In genomic region chr5:132389453-132390286, GRCh38 we compare ENCODE assay signal across 8 cellular contexts. TPM values are rescaled to one million over a fixed set of nuclear protein-coding genes. Genes with fewer than 3 reads are reported as not detected.
DNase-seq lines count a peak whose midpoint lies in the region; ATAC-seq, FAIRE-seq and TF ChIP-seq lines count a peak whose summit lies in the region.

No MANE protein-coding gene starts in this region.

- H3K4me1 ChIP-seq in thoracic aorta (ENCODE audit: control insufficient read depth in 1 of 2, low read depth in 2 of 2) = peaks cover 22 to 56% of the 10 kb centered on the region in 2 donors
- H3K4me1 ChIP-seq in GM23338 (ENCODE audit: insufficient read depth) = peaks cover 11% of the 10 kb centered on the region

- no peaks in the 10 kb centered on the region for H3K9me3 ChIP-seq in thoracic aorta

- H3K4me3 ChIP-seq in thoracic aorta (no peak overlapping the region), GM23338 (no peak overlapping the region)

- no peak for DNase-seq in activated T-cell treated with anti-CD3 and anti-CD28 coated beads, Interleukin-2, amount 50 U/mL, for 24 hours
- no peak for DNase-seq in activated T-cell treated with anti-CD3 and anti-CD28 coated beads, Interleukin-2, amount 50 U/mL, for 1 hour
- peak; percentile 29 to 40 for DNase-seq in activated CD4-positive, alpha-beta T cell treated with anti-CD3 and anti-CD28 coated beads, Interleukin-2, amount 50 U/mL, for 48 hours
- DNase-seq in iPS-NIHi7 (ENCODE audit: extremely low spot score) (peak; percentile 63), thoracic aorta (ENCODE audit: low spot score) (peak; percentile 72), NCI-H524 treated with DMSO at 0.1 percent for 48 hours (lab: John Stamatoyannopoulos, UW) (no peak), GM23338 (ENCODE audit: low spot score) (no peak), GM19239 (ENCODE audit: insufficient read length, low spot score) (no peak)

- H3K27me3 Mint-ChIP-seq in activated T-cell treated with anti-CD3 and anti-CD28 coated beads, Interleukin-2, amount 50 U/mL, for 24 hours = no peaks in the 10 kb centered on the region
- H3K27me3 Mint-ChIP-seq in GM23338 (ENCODE audit: insufficient read depth, low read depth, poor library complexity) = no peaks in the 10 kb centered on the region

- no peaks in the 10 kb centered on the region for H4K20me1 ChIP-seq in GM23338 (replicated peaks; ENCODE audit: insufficient read depth)

- peaks cover 17% of the 10 kb centered on the region for H3K36me3 ChIP-seq in thoracic aorta
- no peaks in the 10 kb centered on the region for H3K36me3 ChIP-seq in GM23338 (ENCODE audit: insufficient read depth)

- ATAC-seq in thoracic aorta (ENCODE audit: insufficient number of reproducible peaks, low FRiP score, low read depth) = peak; percentile 40
- ATAC-seq in GM23338 = no peak

- no peaks in the 10 kb centered on the region for H3K27me3 ChIP-seq in thoracic aorta (replicated peaks; ENCODE audit: insufficient read depth)
- no peaks in the 10 kb centered on the region for H3K27me3 ChIP-seq in GM23338 (ENCODE audit: insufficient read depth)

- peaks cover 28% of the 10 kb centered on the region for H3K36me3 Mint-ChIP-seq in activated T-cell treated with anti-CD3 and anti-CD28 coated beads, Interleukin-2, amount 50 U/mL, for 24 hours (ENCODE audit: low read depth)
- no peaks in the 10 kb centered on the region for H3K36me3 Mint-ChIP-seq in GM23338 (ENCODE audit: low read depth)

- H3K79me2 ChIP-seq in GM23338 (replicated peaks; ENCODE audit: insufficient read depth) = no peaks in the 10 kb centered on the region

- H3K27ac ChIP-seq in thoracic aorta (peak overlapping the region; percentile 91 to 94), GM23338 (ENCODE audit: low read depth) (no peak overlapping the region)

- H2AFZ ChIP-seq in GM23338 = no peak overlapping the region

- no peaks in the 10 kb centered on the region for H3K9me2 ChIP-seq in GM23338 (ENCODE audit: insufficient read depth)

- no peak for TF ChIP-seq CTCF in thoracic aorta (IDR thresholded peaks at IDR 0.05)
- TF ChIP-seq CTCF in GM23338 (conservative IDR thresholded peaks at IDR 0.05; ENCODE audit: low read depth in 2 of 2) = no peak

- H3K4me2 ChIP-seq in GM23338 = no peak overlapping the region

- H3K9me3 Mint-ChIP-seq in activated T-cell treated with anti-CD3 and anti-CD28 coated beads, Interleukin-2, amount 50 U/mL, for 24 hours = no peaks in the 10 kb centered on the region
- no peaks in the 10 kb centered on the region for H3K9me3 Mint-ChIP-seq in GM23338

- no peak overlapping the region for H3K4me3 Mint-ChIP-seq in activated T-cell treated with anti-CD3 and anti-CD28 coated beads, Interleukin-2, amount 50 U/mL, for 24 hours
- H3K4me3 Mint-ChIP-seq in GM23338 = no peak overlapping the region

- no peaks in the 10 kb centered on the region for H3F3A ChIP-seq in GM23338 (replicated peaks; ENCODE audit: low read depth)

- H3K4me1 Mint-ChIP-seq in activated T-cell treated with anti-CD3 and anti-CD28 coated beads, Interleukin-2, amount 50 U/mL, for 24 hours (ENCODE audit: low read depth) = peaks cover 67% of the 10 kb centered on the region
- peaks cover 16% of the 10 kb centered on the region for H3K4me1 Mint-ChIP-seq in GM23338

- peak overlapping the region; percentile 45 for H3K27ac Mint-ChIP-seq in activated T-cell treated with anti-CD3 and anti-CD28 coated beads, Interleukin-2, amount 50 U/mL, for 24 hours
- no peak overlapping the region for H3K27ac Mint-ChIP-seq in GM23338

- no peak for FAIRE-seq in GM19239 (lab: Jason Lieb, UNC)

TF ChIP-seq in GM23338, 12 proteins besides CTCF, POLR2A, EP300 and RAD21:
- TF ChIP-seq ZNF114 (CRISPR knock-in tag; IDR thresholded peaks at IDR 0.05) (no peak), CREB1 (CRISPR knock-in tag; IDR thresholded peaks at IDR 0.05; ENCODE audit: low read depth) (no peak), JUNB (IDR thresholded peaks at IDR 0.05; ENCODE audit: unreplicated experiment) (no peak), EZH2 (IDR thresholded peaks at IDR 0.05; ENCODE audit: low read depth, unreplicated experiment) (no peak)
- TF ChIP-seq, protein P1, sequence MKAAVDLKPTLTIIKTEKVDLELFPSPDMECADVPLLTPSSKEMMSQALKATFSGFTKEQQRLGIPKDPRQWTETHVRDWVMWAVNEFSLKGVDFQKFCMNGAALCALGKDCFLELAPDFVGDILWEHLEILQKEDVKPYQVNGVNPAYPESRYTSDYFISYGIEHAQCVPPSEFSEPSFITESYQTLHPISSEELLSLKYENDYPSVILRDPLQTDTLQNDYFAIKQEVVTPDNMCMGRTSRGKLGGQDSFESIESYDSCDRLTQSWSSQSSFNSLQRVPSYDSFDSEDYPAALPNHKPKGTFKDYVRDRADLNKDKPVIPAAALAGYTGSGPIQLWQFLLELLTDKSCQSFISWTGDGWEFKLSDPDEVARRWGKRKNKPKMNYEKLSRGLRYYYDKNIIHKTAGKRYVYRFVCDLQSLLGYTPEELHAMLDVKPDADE (IDR thresholded peaks at IDR 0.05) = no peak
- TF ChIP-seq, protein P2, sequence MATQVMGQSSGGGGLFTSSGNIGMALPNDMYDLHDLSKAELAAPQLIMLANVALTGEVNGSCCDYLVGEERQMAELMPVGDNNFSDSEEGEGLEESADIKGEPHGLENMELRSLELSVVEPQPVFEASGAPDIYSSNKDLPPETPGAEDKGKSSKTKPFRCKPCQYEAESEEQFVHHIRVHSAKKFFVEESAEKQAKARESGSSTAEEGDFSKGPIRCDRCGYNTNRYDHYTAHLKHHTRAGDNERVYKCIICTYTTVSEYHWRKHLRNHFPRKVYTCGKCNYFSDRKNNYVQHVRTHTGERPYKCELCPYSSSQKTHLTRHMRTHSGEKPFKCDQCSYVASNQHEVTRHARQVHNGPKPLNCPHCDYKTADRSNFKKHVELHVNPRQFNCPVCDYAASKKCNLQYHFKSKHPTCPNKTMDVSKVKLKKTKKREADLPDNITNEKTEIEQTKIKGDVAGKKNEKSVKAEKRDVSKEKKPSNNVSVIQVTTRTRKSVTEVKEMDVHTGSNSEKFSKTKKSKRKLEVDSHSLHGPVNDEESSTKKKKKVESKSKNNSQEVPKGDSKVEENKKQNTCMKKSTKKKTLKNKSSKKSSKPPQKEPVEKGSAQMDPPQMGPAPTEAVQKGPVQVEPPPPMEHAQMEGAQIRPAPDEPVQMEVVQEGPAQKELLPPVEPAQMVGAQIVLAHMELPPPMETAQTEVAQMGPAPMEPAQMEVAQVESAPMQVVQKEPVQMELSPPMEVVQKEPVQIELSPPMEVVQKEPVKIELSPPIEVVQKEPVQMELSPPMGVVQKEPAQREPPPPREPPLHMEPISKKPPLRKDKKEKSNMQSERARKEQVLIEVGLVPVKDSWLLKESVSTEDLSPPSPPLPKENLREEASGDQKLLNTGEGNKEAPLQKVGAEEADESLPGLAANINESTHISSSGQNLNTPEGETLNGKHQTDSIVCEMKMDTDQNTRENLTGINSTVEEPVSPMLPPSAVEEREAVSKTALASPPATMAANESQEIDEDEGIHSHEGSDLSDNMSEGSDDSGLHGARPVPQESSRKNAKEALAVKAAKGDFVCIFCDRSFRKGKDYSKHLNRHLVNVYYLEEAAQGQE (IDR thresholded peaks at IDR 0.05; ENCODE audit: unreplicated experiment) = no peak

RNA-seq across cellular contexts. Expression of gene SLC22A5, which starts 20.2 kb away (rescaled TPM):
- total RNA-seq in thoracic aorta = 10 to 100 TPM; 24.9 to 30.8 TPM
- 2.4 and 4.8 TPM in 2 replicates for total RNA-seq in GM23338 (2014; rRNA removed; shearing (Covaris generic))
- polyA plus RNA-seq in GM23338 (2016; fragmentation: Nextera tagmentation; extraction: Ambion mirVana) = 1.7 and 1.9 TPM in 2 replicates

Comparison
In these comparisons a context has a peak if more than half of its experiments do, and no peak if none do; other contexts are left out.
1. DNase-seq: peak in activated CD4-positive, alpha-beta T cell treated with anti-CD3 and anti-CD28 coated beads, Interleukin-2, amount 50 U/mL, for 48 hours (2 of 2), iPS-NIHi7 (single experiment) and thoracic aorta (single experiment); none in activated T-cell treated with anti-CD3 and anti-CD28 coated beads, Interleukin-2, amount 50 U/mL, for 24 hours (single experiment), activated T-cell treated with anti-CD3 and anti-CD28 coated beads, Interleukin-2, amount 50 U/mL, for 1 hour (single experiment), NCI-H524 treated with DMSO at 0.1 percent for 48 hours (single experiment), GM23338 (single experiment) and GM19239 (single experiment).